9 cellular contexts compared by ENCODE assay signal in the genomic region with DNA sequence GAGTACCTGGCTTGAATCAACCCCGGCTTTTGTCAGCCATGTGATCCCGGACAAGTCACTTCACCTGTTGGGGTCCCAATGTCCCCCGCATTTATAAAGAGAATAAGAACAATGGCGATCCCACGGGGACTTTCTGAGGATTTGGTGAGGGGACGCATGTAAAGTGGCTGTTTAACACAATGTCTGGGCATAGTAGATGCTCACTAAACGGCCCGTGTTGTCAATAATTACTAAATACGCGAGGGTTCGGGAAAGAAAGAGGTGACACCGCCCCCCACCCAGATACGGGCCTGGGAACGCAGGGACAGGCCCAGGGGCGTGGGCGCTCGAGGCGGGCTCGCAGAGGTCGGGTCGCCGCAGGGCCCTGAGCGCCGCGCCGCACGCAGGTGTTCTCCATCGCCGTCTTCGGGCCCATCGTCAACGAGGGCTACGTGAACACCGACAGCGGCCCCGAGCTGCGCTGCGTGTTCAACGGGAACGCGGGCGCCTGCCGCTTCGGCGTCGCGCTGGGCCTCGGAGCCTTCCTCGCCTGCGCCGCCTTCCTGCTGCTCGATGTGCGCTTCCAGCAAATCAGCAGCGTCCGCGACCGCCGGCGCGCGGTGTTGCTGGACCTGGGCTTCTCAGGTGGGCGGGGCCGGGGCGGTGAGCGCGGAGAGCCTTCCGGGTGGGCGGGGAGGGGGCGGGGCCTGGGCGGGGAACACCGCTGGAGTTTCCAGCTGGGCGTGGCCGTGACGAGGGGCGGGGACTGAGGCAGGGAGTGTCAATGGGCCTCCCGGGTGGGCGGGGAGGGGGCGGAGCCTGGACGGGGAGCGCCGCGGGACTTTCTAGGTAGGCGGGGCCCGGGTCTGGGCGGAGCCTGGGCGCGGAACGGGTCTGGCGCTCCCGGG. TPM values are rescaled to one million over a fixed set of nuclear protein-coding genes. Genes with fewer than 3 reads are reported as not detected.
DNase-seq lines count a peak whose midpoint lies in the region; ATAC-seq and TF ChIP-seq lines count a peak whose summit lies in the region.
"Had no signal": no experiment of that assay in that cellular context is flagged by ENCODE, and none has a peak within 500 bp of the region (broad histone marks: within the 10 kb centered on the region; RNA-seq: fewer than 3 reads in every experiment).

No MANE protein-coding gene starts in this region.

- DNase-seq in NCI-H82 (lab: John Stamatoyannopoulos, UW) (peak; percentile 87), NCI-H82 treated with DMSO at 0.1 percent for 48 hours (lab: John Stamatoyannopoulos, UW; ENCODE audit: unreplicated experiment) (no peak), T-helper 9 cell (peak; percentile 100), ascending aorta (ENCODE audit: low spot score in 2 of 2) (peak; percentile 75 to 93), right cardiac atrium (peak; percentile 97 to 99 (median 98)), putamen (ENCODE audit: low spot score) (peak; percentile 77), upper lobe of right lung (peak; percentile 97)
- DNase-seq: DND-41 had no signal

- ATAC-seq in HG03196 (IDR thresholded peaks at IDR 0.05; ENCODE audit: unreplicated experiment) (peak; percentile 42), right cardiac atrium (peak; percentile 87 to 90), upper lobe of right lung (peak; percentile 93)

- H3K36me3 ChIP-seq in ascending aorta (peaks cover 0 to 2% of the 10 kb centered on the region in 2 donors), upper lobe of right lung (peaks cover 8% of the 10 kb centered on the region)

- H3K9me3 ChIP-seq in ascending aorta, result no peaks in the 10 kb centered on the region
- H3K9me3 ChIP-seq in right cardiac atrium (ENCODE audit: control insufficient read depth, low read length), result no peaks in the 10 kb centered on the region
- no peaks in the 10 kb centered on the region for H3K9me3 ChIP-seq in upper lobe of right lung

- peaks cover 13 to 23% of the 10 kb centered on the region in 2 donors for H3K4me1 ChIP-seq in ascending aorta
- H3K4me1 ChIP-seq in right cardiac atrium (ENCODE audit: control insufficient read depth, insufficient read depth, low read length), result peaks cover 1% of the 10 kb centered on the region
- peaks cover 16% of the 10 kb centered on the region for H3K4me1 ChIP-seq in upper lobe of right lung

- TF ChIP-seq CTCF in ascending aorta (IDR thresholded peaks at IDR 0.05), result no peak
- no peak for TF ChIP-seq CTCF in upper lobe of right lung (IDR thresholded peaks at IDR 0.05)

- H3K4me3 ChIP-seq in ascending aorta (peak overlapping the region; percentile 54 to 65), right cardiac atrium (ENCODE audit: low read length) (peak overlapping the region; percentile 15), upper lobe of right lung (peak overlapping the region; percentile 41)

- intact Hi-C loops in ascending aorta (cut with DNase I) (no loop called here), right cardiac atrium (cut with DNase I) (no loop called here), upper lobe of right lung (cut with DNase I) (no loop called here)

- 3% methylated on average over 90 of the region's 90 CpGs for WGBS in right cardiac atrium

- H3K27me3 ChIP-seq in ascending aorta (peaks cover 16% of the 10 kb centered on the region), right cardiac atrium (ENCODE audit: control insufficient read depth, insufficient read depth) (no peaks in the 10 kb centered on the region), upper lobe of right lung (peaks cover 27% of the 10 kb centered on the region)

- H3K27ac ChIP-seq in ascending aorta (no peak overlapping the region), right cardiac atrium (ENCODE audit: low read length) (no peak overlapping the region), upper lobe of right lung (peak overlapping the region; percentile 53)

RNA-seq across cellular contexts. Expression of a gene that starts 2.1 kb away (rescaled TPM):
- 0.32 TPM for total RNA-seq in ascending aorta
- total RNA-seq in right cardiac atrium, result 1 to 10 TPM in 1 of 4 donors, under 1 TPM in 3; 0.57 to 1.0 (median 0.68) TPM
- 1.4 TPM for polyA plus RNA-seq in right cardiac atrium
- total RNA-seq in upper lobe of right lung, result 0.61 TPM

RNA-seq across cellular contexts. Expression of a gene that starts 7.8 kb away (rescaled TPM):
- 2.7 TPM for total RNA-seq in ascending aorta
- total RNA-seq in right cardiac atrium, result 10 to 100 TPM; 19.6 to 25.7 (median 22.2) TPM
- polyA plus RNA-seq in right cardiac atrium, result 31.7 TPM
- 23.1 TPM for total RNA-seq in upper lobe of right lung

RNA-seq across cellular contexts. Expression of a gene that starts 10.6 kb away (rescaled TPM):
- total RNA-seq in ascending aorta (not detected), right cardiac atrium (not detected), upper lobe of right lung (1.8 TPM)
- polyA plus RNA-seq in right cardiac atrium, result 0.29 TPM

RNA-seq across cellular contexts. Expression of a gene that starts 17.8 kb away (rescaled TPM):
- total RNA-seq in ascending aorta (31.1 TPM), right cardiac atrium (10 to 100 TPM; 16.8 to 20.5 (median 17.5) TPM), upper lobe of right lung (38.2 TPM)
- polyA plus RNA-seq in right cardiac atrium, result 14.0 TPM

RNA-seq across cellular contexts. Expression of a gene that starts 20.0 kb away (rescaled TPM):
- total RNA-seq in ascending aorta (55.7 TPM), right cardiac atrium (10 to 100 TPM; 19.0 to 22.8 (median 19.7) TPM), upper lobe of right lung (24.7 TPM)
- polyA plus RNA-seq in right cardiac atrium, result 39.6 TPM

Comparison
In these comparisons a context has a peak if more than half of its experiments do, and no peak if none do; other contexts are left out.
1. ATAC-seq: peak in every context shown above with its lines; median percentile 93 in upper lobe of right lung; 88 in right cardiac atrium; 42 in HG03196.